In genomic region chr11:1952806-1953482, GRCh38 we compare ENCODE assay signal across 24 cellular contexts. TPM values are rescaled to one million over a fixed set of nuclear protein-coding genes. Genes with fewer than 3 reads are reported as not detected.
DNase-seq lines count a peak whose midpoint lies in the region; ATAC-seq and TF ChIP-seq lines count a peak whose summit lies in the region.
"Had no signal": no experiment of that assay in that cellular context is flagged by ENCODE, and none has a peak within 500 bp of the region (broad histone marks: within the 10 kb centered on the region; RNA-seq: fewer than 3 reads in every experiment).

No MANE protein-coding gene starts in this region.

- no peaks in the 10 kb centered on the region for H3K9me3 Mint-ChIP-seq in HFFc6
- H3K9me3 Mint-ChIP-seq: CD4-positive, CD25-positive, alpha-beta regulatory T cell had no signal

- peak; percentile 22 for DNase-seq in activated CD8-positive, alpha-beta memory T cell treated with anti-CD3 and anti-CD28 coated beads, Interleukin-2, amount 50 U/mL, for 48 hours
- DNase-seq in activated CD8-positive, alpha-beta memory T cell treated with anti-CD3 and anti-CD28 coated beads for 24 hours, result no peak
- DNase-seq in OCI-LY7 (ENCODE audit: low spot score) (no peak), sciatic nerve (ENCODE audit: low spot score) (peak; percentile 48), HFFc6 (no peak), globus pallidus (ENCODE audit: low spot score) (no peak), cerebellar nuclear complex (lab: John Stamatoyannopoulos, UW) (no peak)
- DNase-seq: 8988T; ACHN; CD4-positive, CD25-positive, alpha-beta regulatory T cell; DMS153; GM23248; H7; KG1; MG63; NCI-H2029; NCI-H446 treated with DMSO at 0.1 percent for 48 hours; NK-92 treated with Interleukin-12 subunit alpha and Interleukin-12 subunit beta, amount 100 ng/mL, for 24 hours; SHP77 had no signal

- no peak overlapping the region for H2AFZ ChIP-seq in OCI-LY7 (ENCODE audit: low read length)
- H2AFZ ChIP-seq: GM23248, PC-9 had no signal

- TF ChIP-seq RAD21 in liver (IDR thresholded peaks at IDR 0.05), result no peak

- TSS peak; percentile 36 for BruUV-seq in OCI-LY7 (replicated peaks; lab: Mats Ljungman, UMichigan)

- H3K36me3 ChIP-seq in OCI-LY7 (ENCODE audit: insufficient read depth, low read length), result no peaks in the 10 kb centered on the region
- H3K36me3 ChIP-seq in liver (ENCODE audit: control insufficient read depth in 4 of 4, insufficient read depth in 3 of 4, low read depth in 1 of 4, low read length in 3 of 4), result no peaks in the 10 kb centered on the region
- H3K36me3 ChIP-seq: MG63 had no signal

- H3K4me1 ChIP-seq in OCI-LY7 (ENCODE audit: insufficient read depth, low read length, poor library complexity, severe bottlenecking), result no peaks in the 10 kb centered on the region
- peaks cover 0 to 1% (median 0%) of the 10 kb centered on the region in 4 donors for H3K4me1 ChIP-seq in liver (ENCODE audit: control insufficient read depth in 4 of 4, insufficient read depth in 4 of 4, low read length in 3 of 4)

- H4K20me1 ChIP-seq in OCI-LY7 (ENCODE audit: insufficient read depth, low read length), result no peaks in the 10 kb centered on the region

- no peaks in the 10 kb centered on the region for H3K9me2 ChIP-seq in OCI-LY7 (ENCODE audit: insufficient read depth, low read length)

- H3K9me3 ChIP-seq in OCI-LY7 (ENCODE audit: low read length) (no peaks in the 10 kb centered on the region), liver (ENCODE audit: control insufficient read depth in 4 of 4, low read length in 3 of 4) (no peaks in the 10 kb centered on the region)
- H3K9me3 ChIP-seq: MG63 had no signal

- POLR2A ChIA-PET in OCI-LY7 (lab: Charles Lee), result no interaction called here

- no peak overlapping the region for H3K27ac Mint-ChIP-seq in HFFc6
- H3K27ac Mint-ChIP-seq: CD4-positive, CD25-positive, alpha-beta regulatory T cell had no signal

- no peak overlapping the region for H3K4me2 ChIP-seq in OCI-LY7 (ENCODE audit: low read length)
- H3K4me2 ChIP-seq: PC-9 had no signal

- ATAC-seq in sciatic nerve, result no peak

- H3K27me3 ChIP-seq in liver (ENCODE audit: control insufficient read depth in 4 of 4, insufficient read depth in 4 of 4, low read length in 3 of 4), result no peaks in the 10 kb centered on the region
- H3K27me3 ChIP-seq: MG63 had no signal

- H3K4me3 ChIP-seq in OCI-LY7 (ENCODE audit: low read depth, low read length, poor library complexity, severe bottlenecking) (no peak overlapping the region), liver (ENCODE audit: low read depth in 1 of 3, low read length in 3 of 3) (no peak overlapping the region)
- H3K4me3 ChIP-seq: GM23248, MG63, PC-9 had no signal

- intact Hi-C loops in OCI-LY7 (cut with micrococcal nuclease; ENCODE audit: unreplicated experiment), result no loop called here
- intact Hi-C loops in sciatic nerve (cut with DNase I), result no loop called here

- H3K4me1 Mint-ChIP-seq in HFFc6 (ENCODE audit: low read depth), result no peaks in the 10 kb centered on the region
- H3K4me1 Mint-ChIP-seq: CD4-positive, CD25-positive, alpha-beta regulatory T cell had no signal

- H3K79me2 ChIP-seq in OCI-LY7 (ENCODE audit: insufficient read depth, low read depth, low read length), result no peaks in the 10 kb centered on the region

- no peaks in the 10 kb centered on the region for H3K27me3 Mint-ChIP-seq in HFFc6 (ENCODE audit: insufficient read depth)
- H3K27me3 Mint-ChIP-seq: CD4-positive, CD25-positive, alpha-beta regulatory T cell had no signal

- TF ChIP-seq CTCF in OCI-LY7 (conservative IDR thresholded peaks at IDR 0.05; ENCODE audit: low read length) (no peak), liver (IDR thresholded peaks at IDR 0.05; ENCODE audit: low read depth, low read length, missing input control) (no peak), HFFc6 (IDR thresholded peaks at IDR 0.05) (no peak)

- H3K9ac ChIP-seq in liver (ENCODE audit: low read depth in 1 of 2, low read length in 2 of 2), result no peak overlapping the region
- H3K9ac ChIP-seq: GM23248 had no signal

- CTCF ChIA-PET in OCI-LY7 (lab: Charles Lee; ENCODE audit: unreplicated experiment), result no interaction called here

- 3% methylated on average over 3 of the region's 29 CpGs for WGBS in liver

- H3K36me3 Mint-ChIP-seq in HFFc6 (ENCODE audit: low read depth), result no peaks in the 10 kb centered on the region
- H3K36me3 Mint-ChIP-seq: CD4-positive, CD25-positive, alpha-beta regulatory T cell had no signal

- H3K27ac ChIP-seq in OCI-LY7 (ENCODE audit: low read depth, low read length, poor library complexity, severe bottlenecking) (no peak overlapping the region), liver (ENCODE audit: low read depth in 1 of 2, low read length in 2 of 2) (no peak overlapping the region)
- H3K27ac ChIP-seq: GM23248, PC-9 had no signal

- no peak overlapping the region for H3K4me3 Mint-ChIP-seq in HFFc6
- H3K4me3 Mint-ChIP-seq: CD4-positive, CD25-positive, alpha-beta regulatory T cell had no signal

TF ChIP-seq in liver, 16 proteins besides CTCF, POLR2A, EP300 and RAD21:
- TF ChIP-seq HNF4A (conservative IDR thresholded peaks at IDR 0.05), result peak; percentile 28 to 29
- no peak for TF ChIP-seq FOXA2 (IDR thresholded peaks at IDR 0.05)

RNA-seq across cellular contexts. Expression of gene MRPL23, which starts 5.8 kb away (rescaled TPM):
- total RNA-seq in OCI-LY7 (2014; rRNA removed; shearing (Covaris generic)), result 149 and 199 TPM in 2 replicates
- total RNA-seq in OCI-LY7 (2022) (107 and 131 TPM in 2 replicates), liver (10 to 100 TPM; 33.0 to 83.9 TPM), sciatic nerve (39.5 TPM)
- polyA plus RNA-seq in liver, result 10 to 100 TPM; 67.1 to 68.0 TPM
- total RNA-seq in HFFc6 (2021; fragmentation: NEBNext Ultra II Directional; extraction: Animal tissue kit (Norgen Biotek cat#: 25700)), result 100 to 1,000 TPM in 4 of 6 experiments, 10 to 100 TPM in 2; 83.8 to 116 (median 110) TPM

RNA-seq across cellular contexts. Expression of gene TNNT3, which starts 33.4 kb away (rescaled TPM):
- 6.2 and 10.0 TPM in 2 replicates for total RNA-seq in OCI-LY7 (2014; rRNA removed; shearing (Covaris generic))
- total RNA-seq in OCI-LY7 (2022), result 4.7 and 5.8 TPM in 2 replicates
- under 1 TPM in 1 of 2 donors, not detected in 1; 0.14 TPM for total RNA-seq in liver
- under 1 TPM in 1 of 2 donors, not detected in 1; 0.06 TPM for polyA plus RNA-seq in liver
- 35.6 TPM for total RNA-seq in sciatic nerve
- not detected for total RNA-seq in HFFc6 (2021; fragmentation: NEBNext Ultra II Directional; extraction: Animal tissue kit (Norgen Biotek cat#: 25700))
- total RNA-seq: GM23248, H7, HT1080, PC-9, RPMI7951 had no signal
- polyA plus RNA-seq: BJ, GM23248 had no signal

RNA-seq across cellular contexts. Expression of gene H19, which starts 44.7 kb away (rescaled TPM):
- total RNA-seq in OCI-LY7 (2014; rRNA removed; shearing (Covaris generic)), result not detected in 2 replicates
- total RNA-seq in OCI-LY7 (2022) (not detected in 2 replicates), liver (over 10,000 TPM in 1 of 2 donors, 100 to 1,000 TPM in 1; 238 to 16,780 TPM), sciatic nerve (1,096 TPM)
- 100 to 1,000 TPM; 194 to 426 TPM for polyA plus RNA-seq in liver
- under 1 TPM in 2 of 6 experiments, not detected in 4; 0.25 to 0.33 TPM for total RNA-seq in HFFc6 (2021; fragmentation: NEBNext Ultra II Directional; extraction: Animal tissue kit (Norgen Biotek cat#: 25700))
- polyA plus RNA-seq: CD4-positive, CD25-positive, alpha-beta regulatory T cell; GM23248 had no signal

Comparison
In these comparisons a context has a peak if more than half of its experiments do, and no peak if none do; other contexts are left out.
1. DNase-seq: peak in activated CD8-positive, alpha-beta memory T cell treated with anti-CD3 and anti-CD28 coated beads, Interleukin-2, amount 50 U/mL, for 48 hours (single experiment) and sciatic nerve (single experiment); none in activated CD8-positive, alpha-beta memory T cell treated with anti-CD3 and anti-CD28 coated beads for 24 hours (single experiment), OCI-LY7 (single experiment), HFFc6 (single experiment), globus pallidus (single experiment) and cerebellar nuclear complex (0 of 2).
2. RNA of gene TNNT3, which starts 33.4 kb away (total RNA-seq): 35.6 TPM in sciatic nerve (single experiment) and 4.7 to 10.0 TPM in OCI-LY7; 0.14 TPM in liver and not detected in HFFc6; every median in the first group is over 4 times any median in the second.
3. RNA of gene H19, which starts 44.7 kb away (total RNA-seq): 238 to 16,780 TPM in liver and 1,096 TPM in sciatic nerve (single experiment); 0.25 to 0.33 TPM in HFFc6 and not detected in OCI-LY7; every median in the first group is over 100 times any median in the second.